In the genomic region with DNA sequence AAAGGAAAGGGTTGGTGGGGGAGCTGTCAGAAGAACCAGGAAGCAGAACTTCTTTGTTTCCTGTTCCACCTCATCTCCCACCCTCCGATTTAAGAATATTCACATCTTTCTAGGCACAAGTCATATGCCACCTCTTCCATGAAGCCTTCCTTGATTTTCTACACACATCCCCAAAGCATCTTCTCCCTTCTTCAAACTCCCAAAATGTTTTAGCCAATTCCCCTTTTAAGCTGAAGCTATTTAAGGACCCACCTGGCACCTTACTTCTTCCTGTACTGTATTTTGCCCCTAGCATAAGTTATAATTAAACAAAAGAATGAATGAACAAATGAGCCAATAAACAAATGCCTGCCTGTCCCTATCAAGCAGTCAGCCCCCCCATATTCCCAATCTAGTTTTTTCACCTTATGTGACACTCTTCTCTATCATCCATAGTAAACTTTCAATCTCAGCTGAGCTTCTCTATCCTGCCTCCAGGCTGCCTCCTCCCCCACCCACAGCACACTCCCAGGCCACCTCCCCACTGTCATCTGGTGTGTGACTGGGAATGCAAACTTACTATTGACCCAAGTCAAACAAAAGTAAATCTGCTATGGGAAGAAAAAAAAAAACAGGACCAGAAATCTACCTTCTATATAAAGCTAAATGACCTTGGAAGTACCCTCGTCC, we compare ENCODE assay signal across 1 cellular context.
A peak's percentile ranks its signal among the peaks of the same experiment; 100 is the strongest.
TF ChIP-seq lines count a peak whose summit lies in the region.

No MANE protein-coding gene starts in this region.

TF ChIP-seq in A549, 52 proteins besides CTCF, POLR2A, EP300 and RAD21 (continued from another document):
- TF ChIP-seq ZFP36 (IDR thresholded peaks at IDR 0.05; ENCODE audit: borderline replicate concordance, partially characterized antibody) = peak; percentile 90
